In the genomic region with DNA sequence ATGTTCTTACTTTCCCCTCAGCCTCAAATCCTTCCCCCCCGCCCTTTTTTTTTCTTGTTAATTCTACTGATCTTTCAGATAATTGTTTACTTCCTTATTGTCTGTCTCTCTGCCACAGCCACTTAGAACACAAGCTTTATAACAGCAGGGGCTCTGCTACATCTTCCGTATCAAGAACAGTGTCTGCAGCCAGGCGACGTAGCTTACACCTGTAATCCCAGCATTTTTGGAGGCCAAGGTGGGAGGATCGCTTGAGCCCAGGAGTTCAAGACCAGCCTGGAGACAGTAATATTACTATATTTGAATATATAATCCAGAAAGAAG, we compare ENCODE assay signal across 8 cellular contexts. TPM values are rescaled to one million over a fixed set of nuclear protein-coding genes. Genes with fewer than 3 reads are reported as not detected.
DNase-seq lines count a peak whose midpoint lies in the region.
"Had no signal": no experiment of that assay in that cellular context is flagged by ENCODE, and none has a peak within 500 bp of the region (broad histone marks: within the 10 kb centered on the region; RNA-seq: fewer than 3 reads in every experiment).

No MANE protein-coding gene starts in this region.

- no peaks in the 10 kb centered on the region for H3K36me3 ChIP-seq in effector memory CD4-positive, alpha-beta T cell (ENCODE audit: control insufficient read depth, insufficient read depth, low read length)
- H3K36me3 ChIP-seq in rectal smooth muscle tissue (ENCODE audit: control insufficient read depth, insufficient read depth, low read length) = no peaks in the 10 kb centered on the region

- H3K9me3 ChIP-seq in effector memory CD4-positive, alpha-beta T cell (ENCODE audit: control insufficient read depth, low read length) = no peaks in the 10 kb centered on the region

- H3K4me1 ChIP-seq in effector memory CD4-positive, alpha-beta T cell (ENCODE audit: control insufficient read depth, insufficient read depth, low read length, poor library complexity, severe bottlenecking) = peaks cover 8% of the 10 kb centered on the region
- H3K4me1 ChIP-seq in rectal smooth muscle tissue (ENCODE audit: control insufficient read depth, insufficient read depth, low read length) = peaks cover 29% of the 10 kb centered on the region

- H3K4me3 ChIP-seq in effector memory CD4-positive, alpha-beta T cell (ENCODE audit: insufficient read depth, low read depth, low read length, poor library complexity, severe bottlenecking) = no peak overlapping the region
- H3K4me3 ChIP-seq in rectal smooth muscle tissue (ENCODE audit: low read length) = peak overlapping the region; percentile 18

- no peaks in the 10 kb centered on the region for H3K27me3 ChIP-seq in effector memory CD4-positive, alpha-beta T cell (replicated peaks; ENCODE audit: control insufficient read depth, insufficient read depth, low read length, poor library complexity, severe bottlenecking)
- H3K27me3 ChIP-seq in rectal smooth muscle tissue (ENCODE audit: control insufficient read depth, insufficient read depth, low read length) = no peaks in the 10 kb centered on the region

- H3K9ac ChIP-seq in rectal smooth muscle tissue (ENCODE audit: low read length) = no peak overlapping the region

- peak overlapping the region; percentile 11 for H3K27ac ChIP-seq in effector memory CD4-positive, alpha-beta T cell (ENCODE audit: insufficient read depth, low read length, poor library complexity, severe bottlenecking)
- H3K27ac ChIP-seq in rectal smooth muscle tissue (ENCODE audit: low read depth, low read length) = peak overlapping the region; percentile 40

- DNase-seq in ELF-1 (ENCODE audit: low read depth, low spot score) = peak; percentile 13
- DNase-seq in NCI-H2227 treated with DMSO at 0.1 percent for 48 hours (lab: John Stamatoyannopoulos, UW) = peak; percentile 18
- DNase-seq in effector memory CD4-positive, alpha-beta T cell = no peak
- DNase-seq in SK-N-DZ (ENCODE audit: low spot score) = no peak
- DNase-seq in GOT3 (lab: John Stamatoyannopoulos, UW) = no peak
- no peak for DNase-seq in SHP77 (lab: John Stamatoyannopoulos, UW)
- DNase-seq: H7 had no signal

RNA-seq across cellular contexts. Expression of gene SOS2, which starts 5.4 kb away (rescaled TPM):
- 15.2 and 15.6 TPM in 2 replicates for polyA plus RNA-seq in SK-N-DZ (2014; cell fraction: cytosol; rRNA removed)
- 12.1 and 13.4 TPM in 2 replicates for polyA plus RNA-seq in SK-N-DZ (2014; cell fraction: nucleus; rRNA removed)

Comparison
In these comparisons a context has a peak if more than half of its experiments do, and no peak if none do; other contexts are left out.
1. DNase-seq: peak in ELF-1 (single experiment) and NCI-H2227 treated with DMSO at 0.1 percent for 48 hours (single experiment); none in effector memory CD4-positive, alpha-beta T cell (0 of 3), SK-N-DZ (single experiment), GOT3 (single experiment) and SHP77 (0 of 2).